Comparison of ENCODE assay signal across 11 cellular contexts in genomic region chr13:98300956-98301641, GRCh38.
DNase-seq lines count a peak whose midpoint lies in the region; ATAC-seq, FAIRE-seq and TF ChIP-seq lines count a peak whose summit lies in the region.
"Had no signal": no experiment of that assay in that cellular context is flagged by ENCODE, and none has a peak within 500 bp of the region (broad histone marks: within the 10 kb centered on the region; RNA-seq: fewer than 3 reads in every experiment).

No MANE protein-coding gene starts in this region.

- peak; percentile 31 for ATAC-seq in stimulated activated memory B cell treated with anti-CD40 and anti-IgM and Interleukin-4, amounts not matched to agents 10 μg/mL and 1 μg/mL and 100 μg/mL, for 72 hours
- ATAC-seq in GM18502 (IDR thresholded peaks at IDR 0.05; ENCODE audit: poor library complexity, unreplicated experiment) (no peak), HG03108 (IDR thresholded peaks at IDR 0.05; ENCODE audit: unreplicated experiment) (no peak), HG03565 (IDR thresholded peaks at IDR 0.05; ENCODE audit: unreplicated experiment) (no peak)
- ATAC-seq: Right ventricle myocardium inferior; stimulated activated naive B cell treated with anti-CD40 and anti-IgM and Interleukin-4, amounts not matched to agents 10 μg/mL and 1 μg/mL and 100 μg/mL, for 72 hours had no signal

- H3K9me3 ChIP-seq in kidney (ENCODE audit: control insufficient read depth in 1 of 2, low read length in 2 of 2), result no peaks in the 10 kb centered on the region

- H3K27ac Mint-ChIP-seq in HFFc6, result no peak overlapping the region; the same call in 1 of the 2 replicates
- H3K27ac Mint-ChIP-seq in stimulated activated memory B cell treated with anti-CD40 and anti-IgM and Interleukin-4, amounts not matched to agents 10 μg/mL and 1 μg/mL and 100 μg/mL, for 72 hours, result no peak overlapping the region
- H3K27ac Mint-ChIP-seq: stimulated activated naive B cell treated with anti-CD40 and anti-IgM and Interleukin-4, amounts not matched to agents 10 μg/mL and 1 μg/mL and 100 μg/mL, for 72 hours had no signal

- peaks cover 27 to 35% of the 10 kb centered on the region in 2 donors for H3K4me1 ChIP-seq in kidney (ENCODE audit: control insufficient read depth in 1 of 2, insufficient read depth in 1 of 2, low read depth in 1 of 2, low read length in 2 of 2)

- peaks cover 21% of the 10 kb centered on the region for H3K36me3 Mint-ChIP-seq in HFFc6 (ENCODE audit: low read depth)
- no peaks in the 10 kb centered on the region for H3K36me3 Mint-ChIP-seq in stimulated activated memory B cell treated with anti-CD40 and anti-IgM and Interleukin-4, amounts not matched to agents 10 μg/mL and 1 μg/mL and 100 μg/mL, for 72 hours
- H3K36me3 Mint-ChIP-seq: stimulated activated naive B cell treated with anti-CD40 and anti-IgM and Interleukin-4, amounts not matched to agents 10 μg/mL and 1 μg/mL and 100 μg/mL, for 72 hours had no signal

- peak; percentile 9 for DNase-seq in HFFc6
- DNase-seq in amniotic epithelial cell (ENCODE audit: low read depth), result peak; percentile 72
- DNase-seq in kidney, result no peak
- no peak for DNase-seq in H54 (ENCODE audit: insufficient read length, low spot score)
- DNase-seq: stimulated activated naive B cell treated with anti-CD40 and anti-IgM and Interleukin-4, amounts not matched to agents 10 μg/mL and 1 μg/mL and 100 μg/mL, for 72 hours had no signal

- TF ChIP-seq POLR2A in H54 (IDR thresholded peaks at IDR 0.05; ENCODE audit: low read depth, low read length), result no peak

- H3K4me3 Mint-ChIP-seq in HFFc6, result no peak overlapping the region
- no peak overlapping the region for H3K4me3 Mint-ChIP-seq in stimulated activated memory B cell treated with anti-CD40 and anti-IgM and Interleukin-4, amounts not matched to agents 10 μg/mL and 1 μg/mL and 100 μg/mL, for 72 hours
- H3K4me3 Mint-ChIP-seq: stimulated activated naive B cell treated with anti-CD40 and anti-IgM and Interleukin-4, amounts not matched to agents 10 μg/mL and 1 μg/mL and 100 μg/mL, for 72 hours had no signal

- peak overlapping the region in 1 of 2 donors; percentile 28 for H3K9ac ChIP-seq in kidney (ENCODE audit: low read length in 2 of 2)

- H3K27ac ChIP-seq in kidney (ENCODE audit: low read depth in 2 of 2, low read length in 2 of 2), result peak overlapping the region; percentile 56
- H3K27ac ChIP-seq: cardiac muscle cell had no signal

- peaks cover 58% of the 10 kb centered on the region for H3K4me1 Mint-ChIP-seq in HFFc6 (ENCODE audit: low read depth)
- no peaks in the 10 kb centered on the region for H3K4me1 Mint-ChIP-seq in stimulated activated memory B cell treated with anti-CD40 and anti-IgM and Interleukin-4, amounts not matched to agents 10 μg/mL and 1 μg/mL and 100 μg/mL, for 72 hours
- H3K4me1 Mint-ChIP-seq: stimulated activated naive B cell treated with anti-CD40 and anti-IgM and Interleukin-4, amounts not matched to agents 10 μg/mL and 1 μg/mL and 100 μg/mL, for 72 hours had no signal

- H3K4me3 ChIP-seq in kidney (ENCODE audit: low read length in 2 of 2), result no peak overlapping the region
- H3K4me3 ChIP-seq: cardiac muscle cell had no signal

- H3K9me3 Mint-ChIP-seq in HFFc6, result no peaks in the 10 kb centered on the region
- peaks cover 5% of the 10 kb centered on the region for H3K9me3 Mint-ChIP-seq in stimulated activated memory B cell treated with anti-CD40 and anti-IgM and Interleukin-4, amounts not matched to agents 10 μg/mL and 1 μg/mL and 100 μg/mL, for 72 hours
- H3K9me3 Mint-ChIP-seq: stimulated activated naive B cell treated with anti-CD40 and anti-IgM and Interleukin-4, amounts not matched to agents 10 μg/mL and 1 μg/mL and 100 μg/mL, for 72 hours had no signal

- TF ChIP-seq CTCF in HFFc6 (IDR thresholded peaks at IDR 0.05) (no peak), kidney (IDR thresholded peaks at IDR 0.05; ENCODE audit: borderline replicate concordance, extremely low read depth, insufficient read depth) (no peak)

- H3K36me3 ChIP-seq in kidney (ENCODE audit: control insufficient read depth in 1 of 2, insufficient read depth in 2 of 2, low read length in 2 of 2), result no peaks in the 10 kb centered on the region
- H3K36me3 ChIP-seq: cardiac muscle cell had no signal

- FAIRE-seq in kidney (lab: Jason Lieb, UNC) (no peak), H54 (lab: Jason Lieb, UNC) (no peak)

- H3K27me3 Mint-ChIP-seq in HFFc6 (ENCODE audit: insufficient read depth), result no peaks in the 10 kb centered on the region
- H3K27me3 Mint-ChIP-seq in stimulated activated memory B cell treated with anti-CD40 and anti-IgM and Interleukin-4, amounts not matched to agents 10 μg/mL and 1 μg/mL and 100 μg/mL, for 72 hours, result peaks cover 41% of the 10 kb centered on the region

- intact Hi-C loops in kidney (cut with DNase I), result no loop called here

Comparison
In these comparisons a context has a peak if more than half of its experiments do, and no peak if none do; other contexts are left out.
1. DNase-seq: peak in HFFc6 (single experiment) and amniotic epithelial cell (single experiment); none in kidney (single experiment) and H54 (single experiment).